Comparison of ENCODE assay signal across 29 cellular contexts in the genomic region with DNA sequence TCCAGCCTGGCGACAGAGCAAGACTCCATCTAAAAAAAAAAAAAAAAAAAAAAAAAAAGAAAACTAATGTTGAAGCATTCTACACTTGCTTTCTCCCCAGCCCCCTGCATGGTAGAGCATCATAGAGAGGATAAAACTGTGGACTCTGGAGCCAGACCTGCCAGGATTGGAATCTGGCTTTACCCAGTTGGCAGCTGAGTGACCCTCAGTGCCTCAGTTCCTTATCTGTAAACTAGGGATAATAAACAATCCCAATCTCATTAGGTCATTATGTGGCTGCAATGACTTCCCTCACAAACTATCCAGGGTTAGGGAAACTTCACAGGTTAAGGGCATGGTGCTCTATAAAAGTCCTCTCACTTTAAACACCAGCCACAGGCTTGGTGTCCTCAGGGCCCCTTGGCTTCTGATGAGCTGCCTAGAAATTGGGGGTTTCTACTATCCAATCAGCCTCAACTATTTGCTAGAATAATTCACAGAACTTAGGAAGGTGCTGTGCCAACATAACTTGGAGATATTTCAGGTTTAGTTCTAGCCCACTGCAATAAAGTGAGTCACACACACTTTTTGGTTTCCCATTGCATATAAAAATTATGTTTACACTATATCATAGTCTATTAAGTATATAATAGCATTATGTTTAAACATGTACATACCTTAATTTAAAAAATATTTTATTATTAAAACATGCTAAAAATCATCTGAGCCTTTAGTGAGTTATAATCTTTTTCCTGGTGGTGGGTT.
DNase-seq lines count a peak whose midpoint lies in the region; ATAC-seq, FAIRE-seq and TF ChIP-seq lines count a peak whose summit lies in the region.
"Had no signal": no experiment of that assay in that cellular context is flagged by ENCODE, and none has a peak within 500 bp of the region (broad histone marks: within the 10 kb centered on the region; RNA-seq: fewer than 3 reads in every experiment).

No MANE protein-coding gene starts in this region.

- no peaks in the 10 kb centered on the region for H3K27me3 Mint-ChIP-seq in MCF 10A (ENCODE audit: insufficient read depth, unreplicated experiment)
- no peaks in the 10 kb centered on the region for H3K27me3 Mint-ChIP-seq in stimulated activated memory B cell treated with anti-CD40 and anti-IgM and Interleukin-4, amounts not matched to agents 10 μg/mL and 1 μg/mL and 100 μg/mL, for 72 hours
- H3K27me3 Mint-ChIP-seq: CD4-positive, alpha-beta memory T cell; CD4-positive, CD25-positive, alpha-beta regulatory T cell had no signal

- POLR2A ChIA-PET in MCF 10A (lab: Yijun Ruan, JAX) (no interaction called here), PC-3 (lab: Charles Lee; ENCODE audit: unreplicated experiment) (no interaction called here)

- ATAC-seq in PC-3 (peak; percentile 91), GM18505 (IDR thresholded peaks at IDR 0.05; ENCODE audit: unreplicated experiment) (no peak)
- no peak for ATAC-seq in stimulated activated memory B cell treated with anti-CD40 and anti-IgM and Interleukin-4, amounts not matched to agents 10 μg/mL and 1 μg/mL and 100 μg/mL, for 72 hours

- CTCF ChIA-PET in MCF 10A (lab: Yijun Ruan, JAX): interaction anchor here (0.8 kb wide), 1 partner anchor 22 kb away, joined by 3 read pairs; no protein-coding TSS in a partner anchor
- CTCF ChIA-PET in mammary epithelial cell (lab: Charles Lee; ENCODE audit: low non-redundant PET): no interaction called here
- CTCF ChIA-PET in PC-3 (lab: Charles Lee): no interaction called here

- H3K27me3 ChIP-seq in mammary epithelial cell (ENCODE audit: insufficient read depth, low read length) (no peaks in the 10 kb centered on the region), PC-3 (ENCODE audit: low read length) (no peaks in the 10 kb centered on the region), small intestine (ENCODE audit: control insufficient read depth in 2 of 2, insufficient read depth in 2 of 2, low read length in 2 of 2) (no peaks in the 10 kb centered on the region)
- H3K27me3 ChIP-seq: BE2C, BLaER1 had no signal

- no TSS peak for BruUV-seq in MCF 10A (replicated peaks; lab: Mats Ljungman, UMichigan)
- BruUV-seq in mammary epithelial cell (replicated peaks; lab: Mats Ljungman, UMichigan): no TSS peak
- BruUV-seq in PC-3 (replicated peaks; lab: Mats Ljungman, UMichigan): no TSS peak

- in situ Hi-C loops in mammary epithelial cell (cut with MboI; ENCODE audit: low sequenced_read_pairs in 2 of 2) (no loop called here), G401 (cut with HindIII; ENCODE audit: low sequenced_read_pairs) (no loop called here)

- TF ChIP-seq CTCF in MCF 10A (IDR thresholded peaks at IDR 0.05; ENCODE audit: unreplicated experiment): no peak
- TF ChIP-seq CTCF in mammary epithelial cell (conservative IDR thresholded peaks at IDR 0.05 in 1 of 2, IDR thresholded peaks at IDR 0.05 in 1 of 2; ENCODE audit: extremely low read depth in 1 of 2, insufficient read depth in 1 of 2, low read depth in 1 of 2, low read length in 2 of 2): no peak
- TF ChIP-seq CTCF in PC-3 (conservative IDR thresholded peaks at IDR 0.05; ENCODE audit: low read depth, low read length): no peak

- H3F3A ChIP-seq in PC-3 (ENCODE audit: low read length, unreplicated experiment): no peaks in the 10 kb centered on the region

- no peaks in the 10 kb centered on the region for H3K9me2 ChIP-seq in PC-3 (replicated peaks; ENCODE audit: low read length)

- no CpG with 5 or more reads among the region's 1 CpG for WGBS in mammary epithelial cell (ENCODE audit: low coverage, missing lambda C conversion rate)
- WGBS in small intestine, 3 donors: 100% methylated on average over 1 of the region's 1 CpG; no CpG with 5 or more reads in 1 of the 3 donors

- FAIRE-seq in small intestine (lab: Jason Lieb, UNC): no peak
- FAIRE-seq: A204.1, G401.6, GM12891, GM18507 had no signal

- no peaks in the 10 kb centered on the region for H3K36me3 Mint-ChIP-seq in MCF 10A (ENCODE audit: insufficient read depth, unreplicated experiment)
- H3K36me3 Mint-ChIP-seq in stimulated activated memory B cell treated with anti-CD40 and anti-IgM and Interleukin-4, amounts not matched to agents 10 μg/mL and 1 μg/mL and 100 μg/mL, for 72 hours: no peaks in the 10 kb centered on the region
- H3K36me3 Mint-ChIP-seq: CD14-positive monocyte; CD4-positive, CD25-positive, alpha-beta regulatory T cell had no signal

- H3K36me3 ChIP-seq in mammary epithelial cell (ENCODE audit: insufficient read depth, low read length): no peaks in the 10 kb centered on the region
- no peaks in the 10 kb centered on the region for H3K36me3 ChIP-seq in PC-3 (ENCODE audit: low read depth, low read length)
- H3K36me3 ChIP-seq in small intestine (ENCODE audit: control insufficient read depth in 2 of 2, insufficient read depth in 2 of 2, low read length in 2 of 2): no peaks in the 10 kb centered on the region
- H3K36me3 ChIP-seq: BE2C, BLaER1 had no signal

- DNase-seq in MCF 10A (ENCODE audit: unreplicated experiment) (peak; percentile 8), mammary epithelial cell (no peak), M059J (ENCODE audit: low read depth) (peak; percentile 40), PC-3 (peak; percentile 58), small intestine (peak; percentile 70), G401 (ENCODE audit: low spot score) (no peak)
- DNase-seq: 8988T; ACHN; BE2C; C1 segment of cervical spinal cord; CD4-positive, CD25-positive, alpha-beta regulatory T cell; CD8-positive, alpha-beta memory T cell; COR-L47; DMS 273 treated with DMSO at 0.1 percent for 48 hours; DMS153; DMS53; DMS79; DND-41; EL; GF-D8 had no signal

- no peaks in the 10 kb centered on the region for H3K9me3 Mint-ChIP-seq in MCF 10A (ENCODE audit: unreplicated experiment)
- no peaks in the 10 kb centered on the region for H3K9me3 Mint-ChIP-seq in stimulated activated memory B cell treated with anti-CD40 and anti-IgM and Interleukin-4, amounts not matched to agents 10 μg/mL and 1 μg/mL and 100 μg/mL, for 72 hours
- H3K9me3 Mint-ChIP-seq: CD4-positive, CD25-positive, alpha-beta regulatory T cell; CD8-positive, alpha-beta memory T cell had no signal

- H3K4me1 Mint-ChIP-seq in MCF 10A (ENCODE audit: insufficient read depth, unreplicated experiment): no peaks in the 10 kb centered on the region
- peaks cover 13% of the 10 kb centered on the region for H3K4me1 Mint-ChIP-seq in stimulated activated memory B cell treated with anti-CD40 and anti-IgM and Interleukin-4, amounts not matched to agents 10 μg/mL and 1 μg/mL and 100 μg/mL, for 72 hours

- TF ChIP-seq POLR2A in GM18505 (IDR thresholded peaks at IDR 0.05; ENCODE audit: borderline replicate concordance, extremely low read depth, insufficient read depth, insufficient read length): no peak

- H3K9me3 ChIP-seq in mammary epithelial cell (replicated peaks; ENCODE audit: insufficient read depth, low read length): no peaks in the 10 kb centered on the region
- no peaks in the 10 kb centered on the region for H3K9me3 ChIP-seq in PC-3 (ENCODE audit: low read length)
- no peaks in the 10 kb centered on the region for H3K9me3 ChIP-seq in small intestine (ENCODE audit: control insufficient read depth, low read depth)
- H3K9me3 ChIP-seq: BE2C, BLaER1 had no signal

- H3K4me1 ChIP-seq in mammary epithelial cell (ENCODE audit: insufficient read depth, low read length): no peaks in the 10 kb centered on the region
- peaks cover 10% of the 10 kb centered on the region for H3K4me1 ChIP-seq in PC-3 (ENCODE audit: insufficient read depth, low read length)
- peaks cover 0 to 1% of the 10 kb centered on the region in 2 donors for H3K4me1 ChIP-seq in small intestine (ENCODE audit: control insufficient read depth in 2 of 2, insufficient read depth in 1 of 2, low read depth in 1 of 2, low read length in 1 of 2)
- H3K4me1 ChIP-seq: BE2C, BLaER1 had no signal

- H3K27ac Mint-ChIP-seq in MCF 10A (ENCODE audit: low read depth, unreplicated experiment): no peak overlapping the region
- H3K27ac Mint-ChIP-seq in stimulated activated memory B cell treated with anti-CD40 and anti-IgM and Interleukin-4, amounts not matched to agents 10 μg/mL and 1 μg/mL and 100 μg/mL, for 72 hours: no peak overlapping the region

- H2AFZ ChIP-seq in mammary epithelial cell (ENCODE audit: low read depth, low read length) (no peak overlapping the region), PC-3 (ENCODE audit: low read length) (no peak overlapping the region)

- H3K4me2 ChIP-seq in mammary epithelial cell (ENCODE audit: insufficient read depth, low read depth, low read length) (no peak overlapping the region), PC-3 (ENCODE audit: low read length) (0 out of 2 replicates have a peak overlapping the region, but pooled peaks have one; percentile 26)
- H3K4me2 ChIP-seq: BLaER1 had no signal

- H4K20me1 ChIP-seq in mammary epithelial cell (ENCODE audit: insufficient read depth, low read length): no peaks in the 10 kb centered on the region
- no peaks in the 10 kb centered on the region for H4K20me1 ChIP-seq in PC-3 (ENCODE audit: low read length)
- H4K20me1 ChIP-seq: BLaER1 had no signal

- H3K4me3 ChIP-seq in mammary epithelial cell (replicated peaks in 1 of 3; ENCODE audit: insufficient read depth in 1 of 3, low read depth in 2 of 3, low read length in 3 of 3) (no peak overlapping the region), PC-3 (ENCODE audit: low read length) (no peak overlapping the region), small intestine (ENCODE audit: low read depth in 1 of 2, low read length in 2 of 2) (no peak overlapping the region)
- H3K4me3 ChIP-seq: BLaER1 had no signal

- H3K79me2 ChIP-seq in mammary epithelial cell (ENCODE audit: insufficient read depth, low read length) (no peaks in the 10 kb centered on the region), PC-3 (ENCODE audit: low read length) (no peaks in the 10 kb centered on the region)

- intact Hi-C loops in MCF 10A (cut with micrococcal nuclease): no loop called here
- intact Hi-C loops in mammary epithelial cell (cut with micrococcal nuclease): no loop called here
- intact Hi-C loops in PC-3 (cut with micrococcal nuclease): no loop called here

- dilution Hi-C loops in mammary epithelial cell (cut with HindIII; ENCODE audit: low sequenced_read_pairs): no loop called here

- H3K9ac ChIP-seq in mammary epithelial cell (ENCODE audit: insufficient read depth, low read length) (no peak overlapping the region), PC-3 (ENCODE audit: low read length) (no peak overlapping the region)
- H3K9ac ChIP-seq: BLaER1 had no signal

- H3K27ac ChIP-seq in mammary epithelial cell (ENCODE audit: insufficient read depth, low read depth, low read length) (no peak overlapping the region), PC-3 (ENCODE audit: low read length) (no peak overlapping the region), small intestine (ENCODE audit: low read depth in 1 of 2, low read length in 1 of 2) (no peak overlapping the region)
- H3K27ac ChIP-seq: BLaER1 had no signal

- no peak overlapping the region for H3K4me3 Mint-ChIP-seq in MCF 10A (ENCODE audit: unreplicated experiment)
- no peak overlapping the region for H3K4me3 Mint-ChIP-seq in stimulated activated memory B cell treated with anti-CD40 and anti-IgM and Interleukin-4, amounts not matched to agents 10 μg/mL and 1 μg/mL and 100 μg/mL, for 72 hours
- H3K4me3 Mint-ChIP-seq: CD14-positive monocyte had no signal

Comparison
In these comparisons a context has a peak if more than half of its experiments do, and no peak if none do; other contexts are left out.
1. DNase-seq: peak in MCF 10A (single experiment), M059J (single experiment), PC-3 (single experiment) and small intestine (single experiment); none in mammary epithelial cell (single experiment) and G401 (single experiment).